12 cellular contexts compared by ENCODE assay signal in the genomic region with DNA sequence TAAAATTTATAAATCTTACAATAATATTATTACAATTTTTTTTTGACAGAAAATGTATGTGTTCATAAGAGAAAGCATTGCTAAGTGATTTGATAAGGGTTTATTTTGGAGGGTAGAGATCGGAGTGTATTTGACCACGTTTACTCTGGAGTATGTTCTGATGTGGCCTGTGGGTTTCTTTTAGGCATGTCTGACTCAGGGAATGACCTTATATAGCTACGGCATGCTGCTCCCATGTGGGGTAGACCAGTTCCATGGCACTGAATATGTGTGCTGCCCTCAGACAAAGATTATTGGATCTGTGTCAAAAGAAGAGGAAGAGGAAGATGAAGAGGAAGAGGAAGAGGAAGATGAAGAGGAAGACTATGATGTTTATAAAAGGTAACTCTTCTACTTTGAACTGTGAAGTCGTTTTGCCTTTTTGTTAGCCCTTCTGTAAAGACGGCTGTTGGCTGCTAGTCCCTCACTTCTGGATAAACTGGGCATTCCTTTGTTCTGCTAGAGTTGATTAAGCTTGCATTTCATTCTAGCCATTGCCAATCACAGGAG. TPM values are rescaled to one million over a fixed set of nuclear protein-coding genes. Genes with fewer than 3 reads are reported as not detected.
DNase-seq lines count a peak whose midpoint lies in the region; ATAC-seq, FAIRE-seq and TF ChIP-seq lines count a peak whose summit lies in the region.
"Had no signal": no experiment of that assay in that cellular context is flagged by ENCODE, and none has a peak within 500 bp of the region (broad histone marks: within the 10 kb centered on the region; RNA-seq: fewer than 3 reads in every experiment).

No MANE protein-coding gene starts in this region.

- 64 to 69% methylated on average over 5 of the region's 5 CpGs for WGBS in esophagus squamous epithelium, 2 donors

- CTCF ChIA-PET in activated CD4-positive, alpha-beta memory T cell treated with anti-CD3 and anti-CD28 coated beads for 36 hours (lab: Charles Lee): interaction anchor here (0.9 to 7.4 kb wide), 4 partner anchors 10 to 240 kb away, joined by 3 to 45 read pairs (median 6); no protein-coding TSS in a partner anchor
- CTCF ChIA-PET in activated CD4-positive, alpha-beta memory T cell treated with anti-CD3 and anti-CD28 coated beads, Interleukin-2, amount 10 ng/mL, durations not matched to agents 7 days and 5 days (lab: Charles Lee): interaction anchor here (1.1 to 4.9 kb wide), 2 partner anchors 10 to 198 kb away, joined by 5 to 31 read pairs; no protein-coding TSS in a partner anchor

- H3K9me3 ChIP-seq in esophagus squamous epithelium: no peaks in the 10 kb centered on the region
- H3K9me3 ChIP-seq: SK-N-SH had no signal

- no peak overlapping the region for H3K4me3 Mint-ChIP-seq in activated CD4-positive, alpha-beta memory T cell treated with anti-CD3 and anti-CD28 coated beads for 36 hours
- H3K4me3 Mint-ChIP-seq in activated CD4-positive, alpha-beta memory T cell treated with anti-CD3 and anti-CD28 coated beads, Interleukin-2, amount 10 ng/mL, durations not matched to agents 7 days and 5 days: no peak overlapping the region
- H3K4me3 Mint-ChIP-seq in stimulated activated effector memory CD8-positive, alpha-beta T cell treated with anti-CD3 and anti-CD28 coated beads, Interleukin-12 subunit alpha, Interleukin-12 subunit beta, amount 100 ng/mL, for 72 hours: no peak overlapping the region
- H3K4me3 Mint-ChIP-seq: activated T-helper 1 cell treated with anti-CD3 and anti-CD28 coated beads, Interleukin-12 subunit alpha, Interleukin-12 subunit beta, Interleukin-2, Interleukin-4 antibody, amounts not matched to agents 30 ng/mL and 10 ng/mL and 1 ng/mL, durations not matched to agents 14 hours and 24 hours and 36 hours; natural killer cell had no signal

- no peaks in the 10 kb centered on the region for H3K9me3 Mint-ChIP-seq in activated CD4-positive, alpha-beta memory T cell treated with anti-CD3 and anti-CD28 coated beads for 36 hours
- H3K9me3 Mint-ChIP-seq in activated CD4-positive, alpha-beta memory T cell treated with anti-CD3 and anti-CD28 coated beads, Interleukin-2, amount 10 ng/mL, durations not matched to agents 7 days and 5 days: no peaks in the 10 kb centered on the region
- H3K9me3 Mint-ChIP-seq in stimulated activated effector memory CD8-positive, alpha-beta T cell treated with anti-CD3 and anti-CD28 coated beads, Interleukin-12 subunit alpha, Interleukin-12 subunit beta, amount 100 ng/mL, for 72 hours: no peaks in the 10 kb centered on the region
- H3K9me3 Mint-ChIP-seq: activated T-helper 1 cell treated with anti-CD3 and anti-CD28 coated beads, Interleukin-12 subunit alpha, Interleukin-12 subunit beta, Interleukin-2, Interleukin-4 antibody, amounts not matched to agents 30 ng/mL and 10 ng/mL and 1 ng/mL, durations not matched to agents 14 hours and 24 hours and 36 hours; natural killer cell had no signal

- POLR2A ChIA-PET in activated CD4-positive, alpha-beta memory T cell treated with anti-CD3 and anti-CD28 coated beads for 36 hours (lab: Charles Lee): interaction anchor here (1.1 kb wide), 1 partner anchor 120 kb away, joined by 3 read pairs; no protein-coding TSS in a partner anchor
- POLR2A ChIA-PET in activated CD4-positive, alpha-beta memory T cell treated with anti-CD3 and anti-CD28 coated beads, Interleukin-2, amount 10 ng/mL, durations not matched to agents 7 days and 5 days (lab: Charles Lee): no interaction called here

- no peak for TF ChIP-seq POLR2A in esophagus squamous epithelium (IDR thresholded peaks at IDR 0.05)

- H3K27me3 Mint-ChIP-seq in activated CD4-positive, alpha-beta memory T cell treated with anti-CD3 and anti-CD28 coated beads for 36 hours: peaks cover 1% of the 10 kb centered on the region
- peaks cover 22% of the 10 kb centered on the region for H3K27me3 Mint-ChIP-seq in activated CD4-positive, alpha-beta memory T cell treated with anti-CD3 and anti-CD28 coated beads, Interleukin-2, amount 10 ng/mL, durations not matched to agents 7 days and 5 days

- TF ChIP-seq CTCF in esophagus squamous epithelium (IDR thresholded peaks at IDR 0.05) (no peak), GM10266 (IDR thresholded peaks at IDR 0.05; ENCODE audit: control insufficient read depth, insufficient read depth, low read depth, missing control alignments) (no peak)

- peaks cover 6 to 77% (median 11%) of the 10 kb centered on the region in 3 donors for H3K36me3 ChIP-seq in esophagus squamous epithelium

- no peak overlapping the region for H3K27ac Mint-ChIP-seq in activated CD4-positive, alpha-beta memory T cell treated with anti-CD3 and anti-CD28 coated beads for 36 hours
- no peak overlapping the region for H3K27ac Mint-ChIP-seq in activated CD4-positive, alpha-beta memory T cell treated with anti-CD3 and anti-CD28 coated beads, Interleukin-2, amount 10 ng/mL, durations not matched to agents 7 days and 5 days
- no peak overlapping the region for H3K27ac Mint-ChIP-seq in stimulated activated effector memory CD8-positive, alpha-beta T cell treated with anti-CD3 and anti-CD28 coated beads, Interleukin-12 subunit alpha, Interleukin-12 subunit beta, amount 100 ng/mL, for 72 hours
- H3K27ac Mint-ChIP-seq: activated T-helper 1 cell treated with anti-CD3 and anti-CD28 coated beads, Interleukin-12 subunit alpha, Interleukin-12 subunit beta, Interleukin-2, Interleukin-4 antibody, amounts not matched to agents 30 ng/mL and 10 ng/mL and 1 ng/mL, durations not matched to agents 14 hours and 24 hours and 36 hours had no signal

- no peak overlapping the region for H3K4me3 ChIP-seq in esophagus squamous epithelium
- H3K4me3 ChIP-seq: GM12878 had no signal

- H3K27me3 ChIP-seq in esophagus squamous epithelium: no peaks in the 10 kb centered on the region

- H3K36me3 Mint-ChIP-seq in activated CD4-positive, alpha-beta memory T cell treated with anti-CD3 and anti-CD28 coated beads for 36 hours: peaks cover 29% of the 10 kb centered on the region
- H3K36me3 Mint-ChIP-seq in activated CD4-positive, alpha-beta memory T cell treated with anti-CD3 and anti-CD28 coated beads, Interleukin-2, amount 10 ng/mL, durations not matched to agents 7 days and 5 days (ENCODE audit: low read depth): peaks cover 19% of the 10 kb centered on the region
- H3K36me3 Mint-ChIP-seq in stimulated activated effector memory CD8-positive, alpha-beta T cell treated with anti-CD3 and anti-CD28 coated beads, Interleukin-12 subunit alpha, Interleukin-12 subunit beta, amount 100 ng/mL, for 72 hours: peaks cover 24% of the 10 kb centered on the region

- no peak for FAIRE-seq in RCC 7860 (lab: Jason Lieb, UNC)
- FAIRE-seq: GM12878 had no signal

- ATAC-seq in stimulated activated effector memory CD8-positive, alpha-beta T cell treated with anti-CD3 and anti-CD28 coated beads, Interleukin-12 subunit alpha, Interleukin-12 subunit beta, amount 100 ng/mL, for 72 hours: peak; percentile 71
- ATAC-seq: GM12878, natural killer cell had no signal

- intact Hi-C loops in activated CD4-positive, alpha-beta memory T cell treated with anti-CD3 and anti-CD28 coated beads for 36 hours (cut with micrococcal nuclease): no loop called here
- intact Hi-C loops in esophagus squamous epithelium (cut with DNase I): no loop called here

- H3K27ac ChIP-seq in esophagus squamous epithelium: peak overlapping the region in 3 of 4 donors; percentile 10 to 85 (median 44)

- peaks cover 12 to 53% (median 15%) of the 10 kb centered on the region in 3 donors for H3K4me1 ChIP-seq in esophagus squamous epithelium

- peaks cover 41% of the 10 kb centered on the region for H3K4me1 Mint-ChIP-seq in activated CD4-positive, alpha-beta memory T cell treated with anti-CD3 and anti-CD28 coated beads for 36 hours (ENCODE audit: low read depth)
- peaks cover 35% of the 10 kb centered on the region for H3K4me1 Mint-ChIP-seq in activated CD4-positive, alpha-beta memory T cell treated with anti-CD3 and anti-CD28 coated beads, Interleukin-2, amount 10 ng/mL, durations not matched to agents 7 days and 5 days
- H3K4me1 Mint-ChIP-seq in stimulated activated effector memory CD8-positive, alpha-beta T cell treated with anti-CD3 and anti-CD28 coated beads, Interleukin-12 subunit alpha, Interleukin-12 subunit beta, amount 100 ng/mL, for 72 hours: peaks cover 25% of the 10 kb centered on the region

- peak; percentile 36 for DNase-seq in activated CD4-positive, alpha-beta memory T cell treated with anti-CD3 and anti-CD28 coated beads for 36 hours
- DNase-seq in activated CD4-positive, alpha-beta memory T cell treated with anti-CD3 and anti-CD28 coated beads, Interleukin-2, amount 10 ng/mL, durations not matched to agents 7 days and 5 days: no peak
- peak; percentile 44 for DNase-seq in RCC 7860 (ENCODE audit: low spot score)
- DNase-seq in esophagus squamous epithelium (lab: John Stamatoyannopoulos, UW): no peak
- DNase-seq in stimulated activated effector memory CD8-positive, alpha-beta T cell treated with anti-CD3 and anti-CD28 coated beads, Interleukin-12 subunit alpha, Interleukin-12 subunit beta, amount 100 ng/mL, for 72 hours (ENCODE audit: low spot score in 2 of 2): no peak
- no peak for DNase-seq in GM10266 (ENCODE audit: extremely low spot score)
- no peak for DNase-seq in NCI-H82 treated with DMSO at 0.1 percent for 48 hours (lab: John Stamatoyannopoulos, UW; ENCODE audit: unreplicated experiment)
- no peak for DNase-seq in mucosa of gallbladder (ENCODE audit: low spot score)
- DNase-seq: natural killer cell, SK-N-SH had no signal

RNA-seq across cellular contexts. Expression of a gene that starts 38.1 kb away (rescaled TPM):
- not detected for total RNA-seq in activated CD4-positive, alpha-beta memory T cell treated with anti-CD3 and anti-CD28 coated beads for 36 hours
- not detected for total RNA-seq in activated CD4-positive, alpha-beta memory T cell treated with anti-CD3 and anti-CD28 coated beads, Interleukin-2, amount 10 ng/mL, durations not matched to agents 7 days and 5 days
- total RNA-seq in esophagus squamous epithelium (100 to 1,000 TPM; 109 to 225 (median 141) TPM), mucosa of gallbladder (193 TPM)
- total RNA-seq: activated T-helper 1 cell treated with anti-CD3 and anti-CD28 coated beads, Interleukin-12 subunit alpha, Interleukin-12 subunit beta, Interleukin-2, Interleukin-4 antibody, amounts not matched to agents 30 ng/mL and 10 ng/mL and 1 ng/mL, durations not matched to agents 14 hours and 24 hours and 36 hours had no signal

RNA-seq across cellular contexts. Expression of a gene that starts 51.8 kb away (rescaled TPM):
- 10 to 100 TPM; 49.2 to 53.4 TPM for total RNA-seq in activated CD4-positive, alpha-beta memory T cell treated with anti-CD3 and anti-CD28 coated beads for 36 hours
- total RNA-seq in activated CD4-positive, alpha-beta memory T cell treated with anti-CD3 and anti-CD28 coated beads, Interleukin-2, amount 10 ng/mL, durations not matched to agents 7 days and 5 days: 10 to 100 TPM; 31.1 to 33.2 TPM
- 100 to 1,000 TPM; 134 to 221 (median 177) TPM for total RNA-seq in esophagus squamous epithelium
- 502 TPM for total RNA-seq in mucosa of gallbladder

Comparison
In these comparisons a context has a peak if more than half of its experiments do, and no peak if none do; other contexts are left out.
1. DNase-seq: peak in activated CD4-positive, alpha-beta memory T cell treated with anti-CD3 and anti-CD28 coated beads for 36 hours (single experiment) and RCC 7860 (single experiment); none in activated CD4-positive, alpha-beta memory T cell treated with anti-CD3 and anti-CD28 coated beads, Interleukin-2, amount 10 ng/mL, durations not matched to agents 7 days and 5 days (single experiment), esophagus squamous epithelium (single experiment), stimulated activated effector memory CD8-positive, alpha-beta T cell treated with anti-CD3 and anti-CD28 coated beads, Interleukin-12 subunit alpha, Interleukin-12 subunit beta, amount 100 ng/mL, for 72 hours (0 of 2), GM10266 (single experiment), NCI-H82 treated with DMSO at 0.1 percent for 48 hours (single experiment) and mucosa of gallbladder (single experiment).
2. RNA of a gene that starts 38.1 kb away (total RNA-seq): 193 TPM in mucosa of gallbladder (single experiment) and 109 to 225 TPM in esophagus squamous epithelium; not detected in activated CD4-positive, alpha-beta memory T cell treated with anti-CD3 and anti-CD28 coated beads for 36 hours and not detected in activated CD4-positive, alpha-beta memory T cell treated with anti-CD3 and anti-CD28 coated beads, Interleukin-2, amount 10 ng/mL, durations not matched to agents 7 days and 5 days; every median in the first group is over 100 times any median in the second.